ENCODE assay signal across 1 cellular context in the genomic region with DNA sequence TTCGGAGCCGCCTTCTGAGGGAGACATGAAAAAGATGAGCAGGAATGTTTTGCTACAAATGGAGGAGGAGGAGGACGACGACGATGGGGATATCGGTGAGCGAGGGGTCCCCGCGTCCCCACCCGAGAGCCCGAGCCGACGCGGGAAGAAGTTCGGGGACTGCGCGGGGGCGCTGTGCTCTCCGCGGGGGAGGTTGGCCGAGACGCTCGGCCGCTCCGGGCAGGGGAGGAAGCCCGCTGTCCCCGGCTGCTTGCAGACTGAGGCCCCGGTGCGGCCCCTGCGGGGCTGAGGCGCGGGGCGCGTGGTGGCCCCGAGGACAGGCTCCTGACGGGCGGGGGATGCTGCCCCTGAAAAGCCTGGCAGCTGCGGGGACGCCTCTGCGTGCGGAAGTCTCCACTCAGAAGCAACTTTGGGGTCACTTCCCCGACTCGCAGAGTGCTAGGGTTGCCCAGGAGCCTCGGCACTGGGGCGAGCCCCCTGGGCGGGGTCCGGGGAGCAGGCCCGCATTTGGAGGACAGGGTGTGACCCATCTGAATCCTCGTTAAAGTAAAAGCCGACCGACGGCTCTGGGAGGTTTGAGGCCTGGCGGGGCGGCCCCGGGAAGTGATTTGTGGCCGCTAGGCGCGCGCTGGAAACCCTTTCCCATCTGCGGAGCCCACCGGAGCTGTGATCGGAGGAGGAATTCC.
TF ChIP-seq lines count a peak whose summit lies in the region.

No MANE protein-coding gene starts in this region.

TF ChIP-seq in HepG2, 621 proteins besides CTCF, POLR2A, EP300 and RAD21 (continued from another document and continues in another):
- TF ChIP-seq, protein P1, sequence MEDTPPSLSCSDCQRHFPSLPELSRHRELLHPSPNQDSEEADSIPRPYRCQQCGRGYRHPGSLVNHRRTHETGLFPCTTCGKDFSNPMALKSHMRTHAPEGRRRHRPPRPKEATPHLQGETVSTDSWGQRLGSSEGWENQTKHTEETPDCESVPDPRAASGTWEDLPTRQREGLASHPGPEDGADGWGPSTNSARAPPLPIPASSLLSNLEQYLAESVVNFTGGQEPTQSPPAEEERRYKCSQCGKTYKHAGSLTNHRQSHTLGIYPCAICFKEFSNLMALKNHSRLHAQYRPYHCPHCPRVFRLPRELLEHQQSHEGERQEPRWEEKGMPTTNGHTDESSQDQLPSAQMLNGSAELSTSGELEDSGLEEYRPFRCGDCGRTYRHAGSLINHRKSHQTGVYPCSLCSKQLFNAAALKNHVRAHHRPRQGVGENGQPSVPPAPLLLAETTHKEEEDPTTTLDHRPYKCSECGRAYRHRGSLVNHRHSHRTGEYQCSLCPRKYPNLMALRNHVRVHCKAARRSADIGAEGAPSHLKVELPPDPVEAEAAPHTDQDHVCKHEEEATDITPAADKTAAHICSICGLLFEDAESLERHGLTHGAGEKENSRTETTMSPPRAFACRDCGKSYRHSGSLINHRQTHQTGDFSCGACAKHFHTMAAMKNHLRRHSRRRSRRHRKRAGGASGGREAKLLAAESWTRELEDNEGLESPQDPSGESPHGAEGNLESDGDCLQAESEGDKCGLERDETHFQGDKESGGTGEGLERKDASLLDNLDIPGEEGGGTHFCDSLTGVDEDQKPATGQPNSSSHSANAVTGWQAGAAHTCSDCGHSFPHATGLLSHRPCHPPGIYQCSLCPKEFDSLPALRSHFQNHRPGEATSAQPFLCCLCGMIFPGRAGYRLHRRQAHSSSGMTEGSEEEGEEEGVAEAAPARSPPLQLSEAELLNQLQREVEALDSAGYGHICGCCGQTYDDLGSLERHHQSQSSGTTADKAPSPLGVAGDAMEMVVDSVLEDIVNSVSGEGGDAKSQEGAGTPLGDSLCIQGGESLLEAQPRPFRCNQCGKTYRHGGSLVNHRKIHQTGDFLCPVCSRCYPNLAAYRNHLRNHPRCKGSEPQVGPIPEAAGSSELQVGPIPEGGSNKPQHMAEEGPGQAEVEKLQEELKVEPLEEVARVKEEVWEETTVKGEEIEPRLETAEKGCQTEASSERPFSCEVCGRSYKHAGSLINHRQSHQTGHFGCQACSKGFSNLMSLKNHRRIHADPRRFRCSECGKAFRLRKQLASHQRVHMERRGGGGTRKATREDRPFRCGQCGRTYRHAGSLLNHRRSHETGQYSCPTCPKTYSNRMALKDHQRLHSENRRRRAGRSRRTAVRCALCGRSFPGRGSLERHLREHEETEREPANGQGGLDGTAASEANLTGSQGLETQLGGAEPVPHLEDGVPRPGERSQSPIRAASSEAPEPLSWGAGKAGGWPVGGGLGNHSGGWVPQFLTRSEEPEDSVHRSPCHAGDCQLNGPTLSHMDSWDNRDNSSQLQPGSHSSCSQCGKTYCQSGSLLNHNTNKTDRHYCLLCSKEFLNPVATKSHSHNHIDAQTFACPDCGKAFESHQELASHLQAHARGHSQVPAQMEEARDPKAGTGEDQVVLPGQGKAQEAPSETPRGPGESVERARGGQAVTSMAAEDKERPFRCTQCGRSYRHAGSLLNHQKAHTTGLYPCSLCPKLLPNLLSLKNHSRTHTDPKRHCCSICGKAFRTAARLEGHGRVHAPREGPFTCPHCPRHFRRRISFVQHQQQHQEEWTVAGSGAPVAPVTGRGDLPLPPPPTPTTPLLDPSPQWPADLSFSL (CRISPR knock-in tag; IDR thresholded peaks at IDR 0.05) = no peak
- TF ChIP-seq, protein P2, sequence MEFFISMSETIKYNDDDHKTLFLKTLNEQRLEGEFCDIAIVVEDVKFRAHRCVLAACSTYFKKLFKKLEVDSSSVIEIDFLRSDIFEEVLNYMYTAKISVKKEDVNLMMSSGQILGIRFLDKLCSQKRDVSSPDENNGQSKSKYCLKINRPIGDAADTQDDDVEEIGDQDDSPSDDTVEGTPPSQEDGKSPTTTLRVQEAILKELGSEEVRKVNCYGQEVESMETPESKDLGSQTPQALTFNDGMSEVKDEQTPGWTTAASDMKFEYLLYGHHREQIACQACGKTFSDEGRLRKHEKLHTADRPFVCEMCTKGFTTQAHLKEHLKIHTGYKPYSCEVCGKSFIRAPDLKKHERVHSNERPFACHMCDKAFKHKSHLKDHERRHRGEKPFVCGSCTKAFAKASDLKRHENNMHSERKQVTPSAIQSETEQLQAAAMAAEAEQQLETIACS (CRISPR knock-in tag; IDR thresholded peaks at IDR 0.05) = no peak
- TF ChIP-seq, protein P3, sequence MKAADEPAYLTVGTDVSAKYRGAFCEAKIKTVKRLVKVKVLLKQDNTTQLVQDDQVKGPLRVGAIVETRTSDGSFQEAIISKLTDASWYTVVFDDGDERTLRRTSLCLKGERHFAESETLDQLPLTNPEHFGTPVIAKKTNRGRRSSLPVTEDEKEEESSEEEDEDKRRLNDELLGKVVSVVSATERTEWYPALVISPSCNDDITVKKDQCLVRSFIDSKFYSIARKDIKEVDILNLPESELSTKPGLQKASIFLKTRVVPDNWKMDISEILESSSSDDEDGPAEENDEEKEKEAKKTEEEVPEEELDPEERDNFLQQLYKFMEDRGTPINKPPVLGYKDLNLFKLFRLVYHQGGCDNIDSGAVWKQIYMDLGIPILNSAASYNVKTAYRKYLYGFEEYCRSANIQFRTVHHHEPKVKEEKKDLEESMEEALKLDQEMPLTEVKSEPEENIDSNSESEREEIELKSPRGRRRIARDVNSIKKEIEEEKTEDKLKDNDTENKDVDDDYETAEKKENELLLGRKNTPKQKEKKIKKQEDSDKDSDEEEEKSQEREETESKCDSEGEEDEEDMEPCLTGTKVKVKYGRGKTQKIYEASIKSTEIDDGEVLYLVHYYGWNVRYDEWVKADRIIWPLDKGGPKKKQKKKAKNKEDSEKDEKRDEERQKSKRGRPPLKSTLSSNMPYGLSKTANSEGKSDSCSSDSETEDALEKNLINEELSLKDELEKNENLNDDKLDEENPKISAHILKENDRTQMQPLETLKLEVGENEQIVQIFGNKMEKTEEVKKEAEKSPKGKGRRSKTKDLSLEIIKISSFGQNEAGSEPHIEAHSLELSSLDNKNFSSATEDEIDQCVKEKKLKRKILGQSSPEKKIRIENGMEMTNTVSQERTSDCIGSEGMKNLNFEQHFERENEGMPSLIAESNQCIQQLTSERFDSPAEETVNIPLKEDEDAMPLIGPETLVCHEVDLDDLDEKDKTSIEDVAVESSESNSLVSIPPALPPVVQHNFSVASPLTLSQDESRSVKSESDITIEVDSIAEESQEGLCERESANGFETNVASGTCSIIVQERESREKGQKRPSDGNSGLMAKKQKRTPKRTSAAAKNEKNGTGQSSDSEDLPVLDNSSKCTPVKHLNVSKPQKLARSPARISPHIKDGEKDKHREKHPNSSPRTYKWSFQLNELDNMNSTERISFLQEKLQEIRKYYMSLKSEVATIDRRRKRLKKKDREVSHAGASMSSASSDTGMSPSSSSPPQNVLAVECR (CRISPR knock-in tag; IDR thresholded peaks at IDR 0.05; ENCODE audit: borderline replicate concordance) = peak; percentile 4; the same call in 1 of the 2 replicates
- no peak for TF ChIP-seq ZNF83 (CRISPR knock-in tag; IDR thresholded peaks at IDR 0.05; ENCODE audit: borderline replicate concordance)
- no peak for TF ChIP-seq BRD4 (CRISPR knock-in tag; IDR thresholded peaks at IDR 0.05)
- TF ChIP-seq KDM2A (CRISPR knock-in tag; IDR thresholded peaks at IDR 0.05; ENCODE audit: borderline replicate concordance, low read depth) = 0 out of 2 replicates have a peak, but pooled peaks have one; percentile 1
- peak; percentile 58 for TF ChIP-seq ZFX (CRISPR knock-in tag; IDR thresholded peaks at IDR 0.05; ENCODE audit: low read depth)
- TF ChIP-seq ZNF547 (CRISPR knock-in tag; IDR thresholded peaks at IDR 0.05) = 0 out of 2 replicates have a peak, but pooled peaks have one; percentile 39
- TF ChIP-seq, protein P4, sequence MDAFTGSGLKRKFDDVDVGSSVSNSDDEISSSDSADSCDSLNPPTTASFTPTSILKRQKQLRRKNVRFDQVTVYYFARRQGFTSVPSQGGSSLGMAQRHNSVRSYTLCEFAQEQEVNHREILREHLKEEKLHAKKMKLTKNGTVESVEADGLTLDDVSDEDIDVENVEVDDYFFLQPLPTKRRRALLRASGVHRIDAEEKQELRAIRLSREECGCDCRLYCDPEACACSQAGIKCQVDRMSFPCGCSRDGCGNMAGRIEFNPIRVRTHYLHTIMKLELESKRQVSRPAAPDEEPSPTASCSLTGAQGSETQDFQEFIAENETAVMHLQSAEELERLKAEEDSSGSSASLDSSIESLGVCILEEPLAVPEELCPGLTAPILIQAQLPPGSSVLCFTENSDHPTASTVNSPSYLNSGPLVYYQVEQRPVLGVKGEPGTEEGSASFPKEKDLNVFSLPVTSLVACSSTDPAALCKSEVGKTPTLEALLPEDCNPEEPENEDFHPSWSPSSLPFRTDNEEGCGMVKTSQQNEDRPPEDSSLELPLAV (CRISPR knock-in tag; conservative IDR thresholded peaks at IDR 0.05; ENCODE audit: low read depth) = no peak
- no peak for TF ChIP-seq MEIS2 (CRISPR knock-in tag; IDR thresholded peaks at IDR 0.05)
- TF ChIP-seq ZNF333 (CRISPR knock-in tag; IDR thresholded peaks at IDR 0.05; ENCODE audit: borderline replicate concordance) = no peak
- TF ChIP-seq NFE2L1 (CRISPR knock-in tag; IDR thresholded peaks at IDR 0.05; ENCODE audit: borderline replicate concordance) = no peak
- no peak for TF ChIP-seq ZNF749 (CRISPR knock-in tag; IDR thresholded peaks at IDR 0.05; ENCODE audit: borderline replicate concordance)
- TF ChIP-seq, protein P5, sequence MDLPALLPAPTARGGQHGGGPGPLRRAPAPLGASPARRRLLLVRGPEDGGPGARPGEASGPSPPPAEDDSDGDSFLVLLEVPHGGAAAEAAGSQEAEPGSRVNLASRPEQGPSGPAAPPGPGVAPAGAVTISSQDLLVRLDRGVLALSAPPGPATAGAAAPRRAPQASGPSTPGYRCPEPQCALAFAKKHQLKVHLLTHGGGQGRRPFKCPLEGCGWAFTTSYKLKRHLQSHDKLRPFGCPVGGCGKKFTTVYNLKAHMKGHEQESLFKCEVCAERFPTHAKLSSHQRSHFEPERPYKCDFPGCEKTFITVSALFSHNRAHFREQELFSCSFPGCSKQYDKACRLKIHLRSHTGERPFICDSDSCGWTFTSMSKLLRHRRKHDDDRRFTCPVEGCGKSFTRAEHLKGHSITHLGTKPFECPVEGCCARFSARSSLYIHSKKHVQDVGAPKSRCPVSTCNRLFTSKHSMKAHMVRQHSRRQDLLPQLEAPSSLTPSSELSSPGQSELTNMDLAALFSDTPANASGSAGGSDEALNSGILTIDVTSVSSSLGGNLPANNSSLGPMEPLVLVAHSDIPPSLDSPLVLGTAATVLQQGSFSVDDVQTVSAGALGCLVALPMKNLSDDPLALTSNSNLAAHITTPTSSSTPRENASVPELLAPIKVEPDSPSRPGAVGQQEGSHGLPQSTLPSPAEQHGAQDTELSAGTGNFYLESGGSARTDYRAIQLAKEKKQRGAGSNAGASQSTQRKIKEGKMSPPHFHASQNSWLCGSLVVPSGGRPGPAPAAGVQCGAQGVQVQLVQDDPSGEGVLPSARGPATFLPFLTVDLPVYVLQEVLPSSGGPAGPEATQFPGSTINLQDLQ (CRISPR knock-in tag; IDR thresholded peaks at IDR 0.05) = no peak
- TF ChIP-seq, protein P6, sequence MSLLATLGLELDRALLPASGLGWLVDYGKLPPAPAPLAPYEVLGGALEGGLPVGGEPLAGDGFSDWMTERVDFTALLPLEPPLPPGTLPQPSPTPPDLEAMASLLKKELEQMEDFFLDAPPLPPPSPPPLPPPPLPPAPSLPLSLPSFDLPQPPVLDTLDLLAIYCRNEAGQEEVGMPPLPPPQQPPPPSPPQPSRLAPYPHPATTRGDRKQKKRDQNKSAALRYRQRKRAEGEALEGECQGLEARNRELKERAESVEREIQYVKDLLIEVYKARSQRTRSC (CRISPR knock-in tag; IDR thresholded peaks at IDR 0.05; ENCODE audit: low read depth) = no peak
- no peak for TF ChIP-seq ZFYVE20 (CRISPR knock-in tag; IDR thresholded peaks at IDR 0.05; ENCODE audit: borderline replicate concordance, low read depth)
- no peak for TF ChIP-seq ZMYM2 (CRISPR knock-in tag; IDR thresholded peaks at IDR 0.05)
- TF ChIP-seq, protein P7, sequence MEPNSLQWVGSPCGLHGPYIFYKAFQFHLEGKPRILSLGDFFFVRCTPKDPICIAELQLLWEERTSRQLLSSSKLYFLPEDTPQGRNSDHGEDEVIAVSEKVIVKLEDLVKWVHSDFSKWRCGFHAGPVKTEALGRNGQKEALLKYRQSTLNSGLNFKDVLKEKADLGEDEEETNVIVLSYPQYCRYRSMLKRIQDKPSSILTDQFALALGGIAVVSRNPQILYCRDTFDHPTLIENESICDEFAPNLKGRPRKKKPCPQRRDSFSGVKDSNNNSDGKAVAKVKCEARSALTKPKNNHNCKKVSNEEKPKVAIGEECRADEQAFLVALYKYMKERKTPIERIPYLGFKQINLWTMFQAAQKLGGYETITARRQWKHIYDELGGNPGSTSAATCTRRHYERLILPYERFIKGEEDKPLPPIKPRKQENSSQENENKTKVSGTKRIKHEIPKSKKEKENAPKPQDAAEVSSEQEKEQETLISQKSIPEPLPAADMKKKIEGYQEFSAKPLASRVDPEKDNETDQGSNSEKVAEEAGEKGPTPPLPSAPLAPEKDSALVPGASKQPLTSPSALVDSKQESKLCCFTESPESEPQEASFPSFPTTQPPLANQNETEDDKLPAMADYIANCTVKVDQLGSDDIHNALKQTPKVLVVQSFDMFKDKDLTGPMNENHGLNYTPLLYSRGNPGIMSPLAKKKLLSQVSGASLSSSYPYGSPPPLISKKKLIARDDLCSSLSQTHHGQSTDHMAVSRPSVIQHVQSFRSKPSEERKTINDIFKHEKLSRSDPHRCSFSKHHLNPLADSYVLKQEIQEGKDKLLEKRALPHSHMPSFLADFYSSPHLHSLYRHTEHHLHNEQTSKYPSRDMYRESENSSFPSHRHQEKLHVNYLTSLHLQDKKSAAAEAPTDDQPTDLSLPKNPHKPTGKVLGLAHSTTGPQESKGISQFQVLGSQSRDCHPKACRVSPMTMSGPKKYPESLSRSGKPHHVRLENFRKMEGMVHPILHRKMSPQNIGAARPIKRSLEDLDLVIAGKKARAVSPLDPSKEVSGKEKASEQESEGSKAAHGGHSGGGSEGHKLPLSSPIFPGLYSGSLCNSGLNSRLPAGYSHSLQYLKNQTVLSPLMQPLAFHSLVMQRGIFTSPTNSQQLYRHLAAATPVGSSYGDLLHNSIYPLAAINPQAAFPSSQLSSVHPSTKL (CRISPR knock-in tag; IDR thresholded peaks at IDR 0.05) = peak; percentile 9; the same call in 1 of the 2 replicates
- TF ChIP-seq FOXA3 (CRISPR knock-in tag; IDR thresholded peaks at IDR 0.05) = no peak
- TF ChIP-seq, protein P8, sequence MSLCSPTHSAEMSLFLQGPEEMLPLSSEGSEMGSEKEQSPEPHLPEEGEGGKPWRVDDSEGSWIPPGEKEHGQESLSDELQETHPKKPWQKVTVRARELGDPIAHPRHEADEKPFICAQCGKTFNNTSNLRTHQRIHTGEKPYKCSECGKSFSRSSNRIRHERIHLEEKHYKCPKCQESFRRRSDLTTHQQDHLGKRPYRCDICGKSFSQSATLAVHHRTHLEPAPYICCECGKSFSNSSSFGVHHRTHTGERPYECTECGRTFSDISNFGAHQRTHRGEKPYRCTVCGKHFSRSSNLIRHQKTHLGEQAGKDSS (CRISPR knock-in tag; IDR thresholded peaks at IDR 0.05; ENCODE audit: borderline replicate concordance, low read depth) = no peak
- TF ChIP-seq ZNF430 (CRISPR knock-in tag; IDR thresholded peaks at IDR 0.05) = peak; percentile 38; the same call in 1 of the 2 replicates
- no peak for TF ChIP-seq TBP (CRISPR knock-in tag; IDR thresholded peaks at IDR 0.05)
- TF ChIP-seq ZNF790 (CRISPR knock-in tag; IDR thresholded peaks at IDR 0.05; ENCODE audit: borderline replicate concordance) = 0 out of 2 replicates have a peak, but pooled peaks have one; percentile 63
- TF ChIP-seq ZNF136 (CRISPR knock-in tag; IDR thresholded peaks at IDR 0.05; ENCODE audit: low read depth) = no peak
- TF ChIP-seq TARDBP (CRISPR knock-in tag; IDR thresholded peaks at IDR 0.05) = no peak
- TF ChIP-seq ZNF709 (CRISPR knock-in tag; IDR thresholded peaks at IDR 0.05) = 0 out of 2 replicates have a peak, but pooled peaks have one; percentile 2
- TF ChIP-seq MAZ (IDR thresholded peaks at IDR 0.05; ENCODE audit: borderline replicate concordance, low read depth, low read length) = no peak
- TF ChIP-seq MAZ (CRISPR knock-in tag; IDR thresholded peaks at IDR 0.05; ENCODE audit: low read depth) = 0 out of 2 replicates have a peak, but pooled peaks have one; percentile 55
